8 cellular contexts compared by ENCODE assay signal in the genomic region with DNA sequence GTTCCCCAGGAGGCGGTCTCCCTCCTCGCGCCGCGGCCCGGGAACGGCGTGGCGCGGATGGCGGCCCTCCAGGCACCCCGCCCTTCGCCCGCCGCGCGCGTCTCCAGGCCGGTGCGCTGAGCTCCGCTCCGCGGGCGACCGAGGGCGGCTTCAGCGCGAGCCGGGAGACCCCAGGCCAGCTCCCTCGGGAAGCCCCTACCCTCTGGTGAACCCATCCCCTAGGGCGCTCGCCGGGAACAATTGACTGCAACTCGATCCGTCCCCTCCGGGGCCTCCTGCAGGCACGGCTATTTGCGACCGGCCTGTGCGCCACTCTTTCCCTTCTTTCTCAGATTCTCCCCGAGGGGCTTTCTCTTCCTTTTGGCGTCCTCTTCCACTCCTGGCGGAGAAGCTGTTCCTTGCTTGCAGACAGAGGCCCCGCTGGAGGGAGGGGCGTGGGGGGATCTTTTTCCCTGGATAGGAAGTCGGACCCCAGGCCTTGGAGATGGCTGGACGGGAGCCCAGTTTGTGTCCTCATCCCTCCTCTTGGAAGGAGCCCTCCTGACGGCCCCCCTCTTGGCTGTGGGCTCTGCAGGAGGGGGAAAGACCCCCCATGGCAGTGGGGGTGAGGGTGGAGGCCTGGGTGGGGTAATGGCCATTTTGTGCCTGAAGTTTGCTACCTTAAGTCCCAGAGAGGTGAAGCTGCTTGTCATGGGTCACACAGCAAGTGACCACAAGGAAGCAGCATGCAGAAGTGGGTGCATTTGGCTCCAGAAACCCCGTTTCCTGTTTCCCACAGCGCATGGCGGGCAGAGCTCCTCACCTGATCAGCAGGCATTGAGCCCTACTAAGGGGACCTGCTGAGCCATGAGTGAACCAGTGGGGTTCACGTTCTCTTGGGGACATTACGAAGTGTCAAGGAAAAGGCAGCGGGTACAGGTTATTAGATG. TPM values are rescaled to one million over a fixed set of nuclear protein-coding genes. Genes with fewer than 3 reads are reported as not detected.
DNase-seq lines count a peak whose midpoint lies in the region; ATAC-seq and TF ChIP-seq lines count a peak whose summit lies in the region.

No MANE protein-coding gene starts in this region.

- no peaks in the 10 kb centered on the region for H3K9me3 ChIP-seq in subcutaneous abdominal adipose tissue (ENCODE audit: control insufficient read depth in 5 of 5, low read length in 5 of 5)

- TF ChIP-seq CTCF in kidney epithelial cell (IDR thresholded peaks at IDR 0.05; ENCODE audit: insufficient read depth, low read length, poor library complexity, severe bottlenecking): no peak

- H3K4me3 ChIP-seq in kidney epithelial cell (ENCODE audit: low read depth, low read length): peak overlapping the region; percentile 87
- peak overlapping the region; percentile 51 to 88 (median 66) for H3K4me3 ChIP-seq in subcutaneous abdominal adipose tissue (ENCODE audit: low read depth in 1 of 5, low read length in 5 of 5)

- H3K36me3 ChIP-seq in kidney epithelial cell (ENCODE audit: control insufficient read depth, insufficient read depth, low read length) (no peaks in the 10 kb centered on the region), subcutaneous abdominal adipose tissue (ENCODE audit: control insufficient read depth in 5 of 5, insufficient read depth in 5 of 5, low read length in 5 of 5) (no peaks in the 10 kb centered on the region)

- no peak for ATAC-seq in HG02610 (IDR thresholded peaks at IDR 0.05; ENCODE audit: unreplicated experiment)

- DNase-seq in NCI-H748 (lab: John Stamatoyannopoulos, UW; ENCODE audit: unreplicated experiment) (peak; percentile 67), NCI-H748 treated with DMSO at 0.1 percent for 48 hours (lab: John Stamatoyannopoulos, UW) (no peak), NCI-H1105 (lab: John Stamatoyannopoulos, UW) (peak; percentile 28), astrocyte of the hippocampus (ENCODE audit: low read depth, low spot score) (peak; percentile 60), kidney epithelial cell (ENCODE audit: low read depth) (no peak), globus pallidus (ENCODE audit: low spot score) (no peak)

- peaks cover 3% of the 10 kb centered on the region for H3K27me3 ChIP-seq in kidney epithelial cell (ENCODE audit: control insufficient read depth, insufficient read depth, low read length)
- peaks cover 6 to 26% (median 23%) of the 10 kb centered on the region in 5 donors for H3K27me3 ChIP-seq in subcutaneous abdominal adipose tissue (ENCODE audit: control insufficient read depth in 5 of 5, insufficient read depth in 4 of 5, low read length in 5 of 5)

- H3K4me1 ChIP-seq in subcutaneous abdominal adipose tissue (ENCODE audit: control insufficient read depth in 5 of 5, insufficient read depth in 5 of 5, low read length in 5 of 5): peaks cover 2 to 67% (median 64%) of the 10 kb centered on the region in 5 donors

- peak overlapping the region; percentile 79 for H3K27ac ChIP-seq in subcutaneous abdominal adipose tissue (ENCODE audit: low read depth, low read length)

- peak overlapping the region in 3 of 5 donors; percentile 26 to 61 (median 47) for H3K9ac ChIP-seq in subcutaneous abdominal adipose tissue (ENCODE audit: low read length in 5 of 5)

RNA-seq across cellular contexts. Expression of gene FSCN1, which starts 2.3 kb away (rescaled TPM):
- total RNA-seq in kidney epithelial cell: 255 and 317 TPM in 2 replicates

Comparison
In these comparisons a context has a peak if more than half of its experiments do, and no peak if none do; other contexts are left out.
1. DNase-seq: peak in NCI-H748 (single experiment), NCI-H1105 (single experiment) and astrocyte of the hippocampus (single experiment); none in NCI-H748 treated with DMSO at 0.1 percent for 48 hours (single experiment), kidney epithelial cell (single experiment) and globus pallidus (single experiment).